Comparison of ENCODE assay signal across 10 cellular contexts in genomic region chr19:50794074-50794777, GRCh38. TPM values are rescaled to one million over a fixed set of nuclear protein-coding genes. Genes with fewer than 3 reads are reported as not detected.
DNase-seq lines count a peak whose midpoint lies in the region; ATAC-seq lines count a peak whose summit lies in the region.
"Had no signal": no experiment of that assay in that cellular context is flagged by ENCODE, and none has a peak within 500 bp of the region (broad histone marks: within the 10 kb centered on the region; RNA-seq: fewer than 3 reads in every experiment).

No MANE protein-coding gene starts in this region.

- no peaks in the 10 kb centered on the region for H3K27me3 ChIP-seq in aorta (ENCODE audit: control insufficient read depth in 1 of 2, insufficient read depth in 2 of 2, low read length in 1 of 2)

- DNase-seq in NCI-H345 (lab: John Stamatoyannopoulos, UW) = peak; percentile 28
- DNase-seq in NCI-H345 treated with DMSO at 0.1 percent for 48 hours (lab: John Stamatoyannopoulos, UW; ENCODE audit: unreplicated experiment) = no peak
- DNase-seq in HT-29 (ENCODE audit: low spot score) = peak; percentile 88
- DNase-seq in T-helper 17 cell = no peak
- DNase-seq in memory B cell (ENCODE audit: low spot score in 2 of 2) = no peak
- no peak for DNase-seq in G401 (ENCODE audit: low spot score)
- DNase-seq in aorta = no peak

- no peak overlapping the region for H3K4me3 ChIP-seq in aorta (ENCODE audit: low read length in 2 of 2)

- H3K9me3 ChIP-seq in T-helper 17 cell (ENCODE audit: control insufficient read depth, low read length, poor library complexity, severe bottlenecking) = no peaks in the 10 kb centered on the region
- H3K9me3 ChIP-seq in aorta (ENCODE audit: control insufficient read depth, low read length) = no peaks in the 10 kb centered on the region

- in situ Hi-C loops in G401 (cut with HindIII; ENCODE audit: low sequenced_read_pairs) = no loop called here

- 21 to 24% methylated on average over 11 of the region's 11 CpGs for WGBS in aorta, 2 donors

- H3K36me3 ChIP-seq in aorta (ENCODE audit: control insufficient read depth in 1 of 2, insufficient read depth in 2 of 2, low read length in 1 of 2) = no peaks in the 10 kb centered on the region

- H3K27ac Mint-ChIP-seq in T-helper 17 cell (no peak overlapping the region), memory B cell (peak overlapping the region; percentile 25)

- H3K4me1 Mint-ChIP-seq in T-helper 17 cell = peaks cover 4% of the 10 kb centered on the region
- H3K4me1 Mint-ChIP-seq in memory B cell = peaks cover 8% of the 10 kb centered on the region

- H3K9me3 Mint-ChIP-seq in memory B cell = no peaks in the 10 kb centered on the region
- H3K9me3 Mint-ChIP-seq: CD4-positive, CD25-positive, alpha-beta regulatory T cell had no signal

- H3K27ac ChIP-seq in aorta (ENCODE audit: low read depth in 1 of 2, low read length in 2 of 2) = no peak overlapping the region

- H3K4me1 ChIP-seq in aorta (ENCODE audit: control insufficient read depth in 1 of 2, insufficient read depth in 2 of 2, low read length in 2 of 2) = no peaks in the 10 kb centered on the region

- H3K4me3 Mint-ChIP-seq in T-helper 17 cell (peak overlapping the region; percentile 31), memory B cell (peak overlapping the region; percentile 6)
- H3K4me3 Mint-ChIP-seq: CD4-positive, CD25-positive, alpha-beta regulatory T cell had no signal

- H3K36me3 Mint-ChIP-seq in T-helper 17 cell (ENCODE audit: low read depth) (no peaks in the 10 kb centered on the region), memory B cell (peaks cover 3% of the 10 kb centered on the region)
- H3K36me3 Mint-ChIP-seq: CD4-positive, CD25-positive, alpha-beta regulatory T cell had no signal

- ATAC-seq in T-helper 17 cell (peak; percentile 53), memory B cell (ENCODE audit: low read depth) (peak; percentile 77), GM19395 (IDR thresholded peaks at IDR 0.05; ENCODE audit: unreplicated experiment) (no peak), aorta (ENCODE audit: low FRiP score) (no peak)

- H3K27me3 Mint-ChIP-seq in T-helper 17 cell = no peaks in the 10 kb centered on the region
- H3K27me3 Mint-ChIP-seq in memory B cell = peaks cover 5% of the 10 kb centered on the region
- H3K27me3 Mint-ChIP-seq: CD4-positive, CD25-positive, alpha-beta regulatory T cell had no signal

- intact Hi-C loops in aorta (cut with DNase I) = no loop called here

RNA-seq across cellular contexts. Expression of gene ACP4, which starts 4.0 kb away (rescaled TPM):
- total RNA-seq in HT-29 (2014; rRNA removed; shearing (Covaris generic)) = not detected in 2 replicates
- total RNA-seq in T-helper 17 cell (not detected), aorta (not detected)
- not detected in 2 replicates for total RNA-seq in G401 (2014; rRNA removed; shearing (Covaris generic))
- polyA plus RNA-seq in aorta = not detected
- total RNA-seq: CD4-positive, CD25-positive, alpha-beta regulatory T cell; fibroblast of villous mesenchyme had no signal
- polyA plus RNA-seq: CD4-positive, CD25-positive, alpha-beta regulatory T cell had no signal

RNA-seq across cellular contexts. Expression of gene GPR32, which starts 24.0 kb away (rescaled TPM):
- not detected in 2 replicates for total RNA-seq in HT-29 (2014; rRNA removed; shearing (Covaris generic))
- total RNA-seq in T-helper 17 cell (not detected), aorta (not detected)
- total RNA-seq in G401 (2014; rRNA removed; shearing (Covaris generic)) = not detected in 2 replicates
- not detected for polyA plus RNA-seq in aorta
- total RNA-seq: CD4-positive, CD25-positive, alpha-beta regulatory T cell; fibroblast of villous mesenchyme had no signal
- polyA plus RNA-seq: CD4-positive, CD25-positive, alpha-beta regulatory T cell had no signal

RNA-seq across cellular contexts. Expression of gene KLK1, which starts 29.4 kb away (rescaled TPM):
- 3.4 and 4.6 TPM in 2 replicates for total RNA-seq in HT-29 (2014; rRNA removed; shearing (Covaris generic))
- not detected for total RNA-seq in T-helper 17 cell
- not detected in 2 replicates for total RNA-seq in G401 (2014; rRNA removed; shearing (Covaris generic))
- 1 to 10 TPM in 1 of 2 donors, under 1 TPM in 1; 0.81 to 1.7 TPM for total RNA-seq in aorta
- 1 to 10 TPM; 2.6 to 6.3 TPM for polyA plus RNA-seq in aorta
- total RNA-seq: fibroblast of villous mesenchyme had no signal

RNA-seq across cellular contexts. Expression of gene KLK15, which starts 39.1 kb away (rescaled TPM):
- total RNA-seq in HT-29 (2014; rRNA removed; shearing (Covaris generic)) = not detected in 2 replicates
- not detected for total RNA-seq in T-helper 17 cell
- not detected in 2 replicates for total RNA-seq in G401 (2014; rRNA removed; shearing (Covaris generic))
- not detected for total RNA-seq in aorta
- not detected for polyA plus RNA-seq in aorta
- total RNA-seq: CD4-positive, CD25-positive, alpha-beta regulatory T cell; fibroblast of villous mesenchyme had no signal
- polyA plus RNA-seq: CD4-positive, CD25-positive, alpha-beta regulatory T cell had no signal

Comparison
In these comparisons a context has a peak if more than half of its experiments do, and no peak if none do; other contexts are left out.
1. DNase-seq: peak in NCI-H345 (single experiment) and HT-29 (single experiment); none in NCI-H345 treated with DMSO at 0.1 percent for 48 hours (single experiment), T-helper 17 cell (0 of 3), memory B cell (0 of 2), G401 (single experiment) and aorta (0 of 2).
2. ATAC-seq: peak in T-helper 17 cell (single experiment) and memory B cell (single experiment); none in GM19395 (single experiment) and aorta (single experiment).